In the genomic region with DNA sequence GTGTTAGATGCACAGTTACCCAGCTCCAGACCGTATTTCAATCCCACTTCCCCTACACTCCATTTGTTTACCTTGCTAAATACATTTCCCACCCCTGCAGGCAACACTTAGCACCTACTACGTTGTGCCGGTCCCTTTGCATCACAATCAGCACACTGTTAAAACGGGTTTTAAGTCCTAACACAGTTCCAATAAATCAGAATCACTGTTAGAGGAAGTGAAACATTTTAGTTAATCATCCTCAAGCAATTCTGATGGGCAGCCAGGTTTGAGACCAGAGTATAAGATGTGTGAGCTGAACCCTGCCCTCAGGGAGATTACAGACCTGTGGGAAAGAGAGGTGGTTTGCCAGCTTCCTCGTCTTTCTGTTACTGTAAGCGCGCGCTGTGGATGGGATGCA, we compare ENCODE assay signal across 12 cellular contexts. TPM values are rescaled to one million over a fixed set of nuclear protein-coding genes. Genes with fewer than 3 reads are reported as not detected.
DNase-seq lines count a peak whose midpoint lies in the region; ATAC-seq and TF ChIP-seq lines count a peak whose summit lies in the region.
"Had no signal": no experiment of that assay in that cellular context is flagged by ENCODE, and none has a peak within 500 bp of the region (broad histone marks: within the 10 kb centered on the region; RNA-seq: fewer than 3 reads in every experiment).

No MANE protein-coding gene starts in this region.

- H3K27ac Mint-ChIP-seq in activated CD8-positive, alpha-beta memory T cell treated with anti-CD3 and anti-CD28 coated beads, Interleukin-2, amount 10 ng/mL, durations not matched to agents 7 days and 5 days: no peak overlapping the region
- H3K27ac Mint-ChIP-seq in glutamatergic neuron (ENCODE audit: unreplicated experiment): peak overlapping the region; percentile 13
- H3K27ac Mint-ChIP-seq in stimulated activated memory B cell treated with anti-CD40 and anti-IgM and Interleukin-4, amounts not matched to agents 10 μg/mL and 1 μg/mL and 100 μg/mL, for 72 hours: no peak overlapping the region

- no peaks in the 10 kb centered on the region for H3K27me3 Mint-ChIP-seq in activated CD8-positive, alpha-beta memory T cell treated with anti-CD3 and anti-CD28 coated beads, Interleukin-2, amount 10 ng/mL, durations not matched to agents 7 days and 5 days
- peaks cover 15% of the 10 kb centered on the region for H3K27me3 Mint-ChIP-seq in glutamatergic neuron (ENCODE audit: unreplicated experiment)
- H3K27me3 Mint-ChIP-seq in stimulated activated memory B cell treated with anti-CD40 and anti-IgM and Interleukin-4, amounts not matched to agents 10 μg/mL and 1 μg/mL and 100 μg/mL, for 72 hours: no peaks in the 10 kb centered on the region

- H3K9ac ChIP-seq in SK-N-MC (ENCODE audit: insufficient read length): peak overlapping the region; percentile 41

- no peak for TF ChIP-seq CTCF in glutamatergic neuron (IDR thresholded peaks at IDR 0.05; ENCODE audit: partially characterized antibody, unreplicated experiment)

- H3K27ac ChIP-seq in SK-N-MC: peak overlapping the region; percentile 77

- no peaks in the 10 kb centered on the region for H3K9me3 ChIP-seq in SK-N-MC (ENCODE audit: low read depth, low read length)
- H3K9me3 ChIP-seq: adrenal gland had no signal

- H3K4me1 Mint-ChIP-seq in activated CD8-positive, alpha-beta memory T cell treated with anti-CD3 and anti-CD28 coated beads, Interleukin-2, amount 10 ng/mL, durations not matched to agents 7 days and 5 days: peaks cover 52% of the 10 kb centered on the region
- H3K4me1 Mint-ChIP-seq in glutamatergic neuron (ENCODE audit: low read depth, unreplicated experiment): peaks cover 30% of the 10 kb centered on the region
- peaks cover 59% of the 10 kb centered on the region for H3K4me1 Mint-ChIP-seq in stimulated activated memory B cell treated with anti-CD40 and anti-IgM and Interleukin-4, amounts not matched to agents 10 μg/mL and 1 μg/mL and 100 μg/mL, for 72 hours

- H3K4me3 ChIP-seq in SK-N-MC: peak overlapping the region; percentile 99

- CTCF ChIA-PET in activated CD8-positive, alpha-beta memory T cell treated with anti-CD3 and anti-CD28 coated beads, Interleukin-2, amount 10 ng/mL, durations not matched to agents 7 days and 5 days (lab: Charles Lee): interaction anchor here (1.0 to 1.3 kb wide), 4 partner anchors 23 to 46 kb away, joined by 3 to 5 read pairs (median 3); no protein-coding TSS in a partner anchor

- no peaks in the 10 kb centered on the region for H3K9me3 Mint-ChIP-seq in activated CD8-positive, alpha-beta memory T cell treated with anti-CD3 and anti-CD28 coated beads, Interleukin-2, amount 10 ng/mL, durations not matched to agents 7 days and 5 days (ENCODE audit: low read depth)
- peaks cover 22% of the 10 kb centered on the region for H3K9me3 Mint-ChIP-seq in glutamatergic neuron (ENCODE audit: unreplicated experiment)
- H3K9me3 Mint-ChIP-seq in stimulated activated memory B cell treated with anti-CD40 and anti-IgM and Interleukin-4, amounts not matched to agents 10 μg/mL and 1 μg/mL and 100 μg/mL, for 72 hours: no peaks in the 10 kb centered on the region

- peak overlapping the region; percentile 93 for H3K4me3 Mint-ChIP-seq in activated CD8-positive, alpha-beta memory T cell treated with anti-CD3 and anti-CD28 coated beads, Interleukin-2, amount 10 ng/mL, durations not matched to agents 7 days and 5 days
- H3K4me3 Mint-ChIP-seq in glutamatergic neuron (ENCODE audit: unreplicated experiment): peak overlapping the region; percentile 100
- H3K4me3 Mint-ChIP-seq in stimulated activated memory B cell treated with anti-CD40 and anti-IgM and Interleukin-4, amounts not matched to agents 10 μg/mL and 1 μg/mL and 100 μg/mL, for 72 hours: peak overlapping the region; percentile 42

- no peak for ATAC-seq in activated CD8-positive, alpha-beta memory T cell treated with anti-CD3 and anti-CD28 coated beads, Interleukin-2, amount 10 ng/mL, durations not matched to agents 7 days and 5 days
- no peak for ATAC-seq in stimulated activated memory B cell treated with anti-CD40 and anti-IgM and Interleukin-4, amounts not matched to agents 10 μg/mL and 1 μg/mL and 100 μg/mL, for 72 hours

- DNase-seq in activated CD8-positive, alpha-beta memory T cell treated with anti-CD3 and anti-CD28 coated beads, Interleukin-2, amount 10 ng/mL, durations not matched to agents 7 days and 5 days: no peak
- DNase-seq in activated CD8-positive, alpha-beta memory T cell treated with anti-CD3 and anti-CD28 coated beads for 24 hours: no peak
- DNase-seq in SK-N-MC (ENCODE audit: low read depth, low spot score): no peak
- DNase-seq in glutamatergic neuron: no peak
- no peak for DNase-seq in stimulated activated CD4-positive, alpha-beta T cell treated with anti-CD3 and anti-CD28 coated beads, Interleukin-4, amount 100 ng/mL, for 4 hours
- DNase-seq in NCI-H128 (lab: John Stamatoyannopoulos, UW; ENCODE audit: unreplicated experiment): no peak
- DNase-seq in stimulated activated naive CD4-positive, alpha-beta T cell (lab: John Stamatoyannopoulos, UW): no peak
- DNase-seq: COR-L47, NCI-H510A had no signal

- peaks cover 9% of the 10 kb centered on the region; the same call in 1 of the 2 replicates for H3K36me3 ChIP-seq in SK-N-MC (ENCODE audit: insufficient read depth, low read length)
- H3K36me3 ChIP-seq: adrenal gland had no signal

- peaks cover 27% of the 10 kb centered on the region for H3K36me3 Mint-ChIP-seq in activated CD8-positive, alpha-beta memory T cell treated with anti-CD3 and anti-CD28 coated beads, Interleukin-2, amount 10 ng/mL, durations not matched to agents 7 days and 5 days
- H3K36me3 Mint-ChIP-seq in glutamatergic neuron (ENCODE audit: unreplicated experiment): peaks cover 13% of the 10 kb centered on the region
- peaks cover 45% of the 10 kb centered on the region for H3K36me3 Mint-ChIP-seq in stimulated activated memory B cell treated with anti-CD40 and anti-IgM and Interleukin-4, amounts not matched to agents 10 μg/mL and 1 μg/mL and 100 μg/mL, for 72 hours

RNA-seq across cellular contexts. Expression of a gene that starts 3.0 kb away (rescaled TPM):
- total RNA-seq in activated CD8-positive, alpha-beta memory T cell treated with anti-CD3 and anti-CD28 coated beads, Interleukin-2, amount 10 ng/mL, durations not matched to agents 7 days and 5 days: 10 to 100 TPM; 27.4 to 28.2 TPM
- 15.3 TPM for total RNA-seq in glutamatergic neuron (ENCODE audit: unreplicated experiment)

RNA-seq across cellular contexts. Expression of a gene that starts 9.8 kb away (rescaled TPM):
- total RNA-seq in activated CD8-positive, alpha-beta memory T cell treated with anti-CD3 and anti-CD28 coated beads, Interleukin-2, amount 10 ng/mL, durations not matched to agents 7 days and 5 days: 1 to 10 TPM; 7.5 to 8.2 TPM
- total RNA-seq in glutamatergic neuron (ENCODE audit: unreplicated experiment): 61.1 TPM

RNA-seq across cellular contexts. Expression of a gene that starts 25.0 kb away (rescaled TPM):
- 1 to 10 TPM; 5.7 to 6.3 TPM for total RNA-seq in activated CD8-positive, alpha-beta memory T cell treated with anti-CD3 and anti-CD28 coated beads, Interleukin-2, amount 10 ng/mL, durations not matched to agents 7 days and 5 days
- 67.0 TPM for total RNA-seq in glutamatergic neuron (ENCODE audit: unreplicated experiment)

RNA-seq across cellular contexts. Expression of a gene that starts 42.8 kb away (rescaled TPM):
- total RNA-seq in activated CD8-positive, alpha-beta memory T cell treated with anti-CD3 and anti-CD28 coated beads, Interleukin-2, amount 10 ng/mL, durations not matched to agents 7 days and 5 days: not detected
- total RNA-seq in glutamatergic neuron (ENCODE audit: unreplicated experiment): not detected
- total RNA-seq: adrenal gland, ureter had no signal

RNA-seq across cellular contexts. Expression of a gene that starts 46.6 kb away (rescaled TPM):
- 1 to 10 TPM; 2.9 to 5.0 TPM for total RNA-seq in activated CD8-positive, alpha-beta memory T cell treated with anti-CD3 and anti-CD28 coated beads, Interleukin-2, amount 10 ng/mL, durations not matched to agents 7 days and 5 days
- 89.3 TPM for total RNA-seq in glutamatergic neuron (ENCODE audit: unreplicated experiment)

Comparison
In these comparisons a context has a peak if more than half of its experiments do, and no peak if none do; other contexts are left out.
1. H3K4me3 Mint-ChIP-seq: peak in every context shown above with its lines; median percentile 100 in glutamatergic neuron; 93 in activated CD8-positive, alpha-beta memory T cell treated with anti-CD3 and anti-CD28 coated beads, Interleukin-2, amount 10 ng/mL, durations not matched to agents 7 days and 5 days; 42 in stimulated activated memory B cell treated with anti-CD40 and anti-IgM and Interleukin-4, amounts not matched to agents 10 μg/mL and 1 μg/mL and 100 μg/mL, for 72 hours.